Comparison of ENCODE assay signal across 8 cellular contexts in genomic region chr6:75230484-75231325, GRCh38. TPM values are rescaled to one million over a fixed set of nuclear protein-coding genes. Genes with fewer than 3 reads are reported as not detected.
A peak's percentile ranks its signal among the peaks of the same experiment; 100 is the strongest.
DNase-seq lines count a peak whose midpoint lies in the region; ATAC-seq, FAIRE-seq and TF ChIP-seq lines count a peak whose summit lies in the region.

No MANE protein-coding gene starts in this region.

- peak; percentile 78 for ATAC-seq in Right ventricle myocardium superior (ENCODE audit: poor library complexity)
- ATAC-seq in PC-3: peak; percentile 85
- peak; percentile 48 for ATAC-seq in esophagus mucosa

- CTCF ChIA-PET in PC-3 (lab: Charles Lee): no interaction called here
- CTCF ChIA-PET in activated CD4-positive, alpha-beta T cell treated with anti-CD3 and anti-CD28 coated beads, Interleukin-2, amount 10 ng/mL, durations not matched to agents 7 days and 5 days (lab: Charles Lee): no interaction called here

- peaks cover 6% of the 10 kb centered on the region for H3K4me1 ChIP-seq in PC-3 (ENCODE audit: insufficient read depth, low read length)

- H3K36me3 ChIP-seq in PC-3 (ENCODE audit: low read depth, low read length): no peaks in the 10 kb centered on the region

- H3K27me3 Mint-ChIP-seq in osteocyte (ENCODE audit: unreplicated experiment): no peaks in the 10 kb centered on the region
- H3K27me3 Mint-ChIP-seq in activated CD4-positive, alpha-beta T cell treated with anti-CD3 and anti-CD28 coated beads, Interleukin-2, amount 10 ng/mL, durations not matched to agents 7 days and 5 days: peaks cover 6% of the 10 kb centered on the region
- peaks cover 4% of the 10 kb centered on the region for H3K27me3 Mint-ChIP-seq in activated CD4-positive, alpha-beta T cell treated with anti-CD3 and anti-CD28 coated beads, Interleukin-2, amount 10 ng/mL, durations not matched to agents 24 days and 14 days

- no peak overlapping the region for H3K27ac Mint-ChIP-seq in osteocyte (ENCODE audit: unreplicated experiment)
- H3K27ac Mint-ChIP-seq in activated CD4-positive, alpha-beta T cell treated with anti-CD3 and anti-CD28 coated beads, Interleukin-2, amount 10 ng/mL, durations not matched to agents 7 days and 5 days: no peak overlapping the region
- no peak overlapping the region for H3K27ac Mint-ChIP-seq in activated CD4-positive, alpha-beta T cell treated with anti-CD3 and anti-CD28 coated beads, Interleukin-2, amount 10 ng/mL, durations not matched to agents 24 days and 14 days

- POLR2A ChIA-PET in PC-3 (lab: Charles Lee; ENCODE audit: unreplicated experiment): no interaction called here
- POLR2A ChIA-PET in activated CD4-positive, alpha-beta T cell treated with anti-CD3 and anti-CD28 coated beads, Interleukin-2, amount 10 ng/mL, durations not matched to agents 7 days and 5 days (lab: Charles Lee): no interaction called here

- H3F3A ChIP-seq in PC-3 (ENCODE audit: low read length, unreplicated experiment): no peaks in the 10 kb centered on the region

- no peaks in the 10 kb centered on the region for H3K9me2 ChIP-seq in PC-3 (replicated peaks; ENCODE audit: low read length)

- no peaks in the 10 kb centered on the region for H3K79me2 ChIP-seq in PC-3 (ENCODE audit: low read length)

- H3K4me2 ChIP-seq in PC-3 (ENCODE audit: low read length): peak overlapping the region; percentile 53

- H3K4me3 Mint-ChIP-seq in osteocyte (ENCODE audit: unreplicated experiment): no peak overlapping the region
- H3K4me3 Mint-ChIP-seq in activated CD4-positive, alpha-beta T cell treated with anti-CD3 and anti-CD28 coated beads, Interleukin-2, amount 10 ng/mL, durations not matched to agents 7 days and 5 days: no peak overlapping the region
- no peak overlapping the region for H3K4me3 Mint-ChIP-seq in activated CD4-positive, alpha-beta T cell treated with anti-CD3 and anti-CD28 coated beads, Interleukin-2, amount 10 ng/mL, durations not matched to agents 24 days and 14 days

- no peak overlapping the region for H3K4me3 ChIP-seq in PC-3 (ENCODE audit: low read length)

- no peaks in the 10 kb centered on the region for H3K9me3 ChIP-seq in PC-3 (ENCODE audit: low read length)

- no peaks in the 10 kb centered on the region for H4K20me1 ChIP-seq in PC-3 (ENCODE audit: low read length)

- H3K36me3 Mint-ChIP-seq in osteocyte (ENCODE audit: unreplicated experiment): no peaks in the 10 kb centered on the region
- no peaks in the 10 kb centered on the region for H3K36me3 Mint-ChIP-seq in activated CD4-positive, alpha-beta T cell treated with anti-CD3 and anti-CD28 coated beads, Interleukin-2, amount 10 ng/mL, durations not matched to agents 7 days and 5 days (ENCODE audit: low read depth)
- H3K36me3 Mint-ChIP-seq in activated CD4-positive, alpha-beta T cell treated with anti-CD3 and anti-CD28 coated beads, Interleukin-2, amount 10 ng/mL, durations not matched to agents 24 days and 14 days (ENCODE audit: low read depth): peaks cover 2% of the 10 kb centered on the region

- H3K27ac ChIP-seq in PC-3 (ENCODE audit: low read length): no peak overlapping the region

- FAIRE-seq in GM12892 (lab: Jason Lieb, UNC): no peak

- TF ChIP-seq CTCF in PC-3 (conservative IDR thresholded peaks at IDR 0.05; ENCODE audit: low read depth, low read length): peak; percentile 78
- peak; percentile 83 for TF ChIP-seq CTCF in osteocyte (IDR thresholded peaks at IDR 0.05)

- no peaks in the 10 kb centered on the region for H3K27me3 ChIP-seq in PC-3 (ENCODE audit: low read length)

- no peaks in the 10 kb centered on the region for H3K9me3 Mint-ChIP-seq in osteocyte (ENCODE audit: unreplicated experiment)
- H3K9me3 Mint-ChIP-seq in activated CD4-positive, alpha-beta T cell treated with anti-CD3 and anti-CD28 coated beads, Interleukin-2, amount 10 ng/mL, durations not matched to agents 7 days and 5 days: no peaks in the 10 kb centered on the region
- H3K9me3 Mint-ChIP-seq in activated CD4-positive, alpha-beta T cell treated with anti-CD3 and anti-CD28 coated beads, Interleukin-2, amount 10 ng/mL, durations not matched to agents 24 days and 14 days: no peaks in the 10 kb centered on the region

- DNase-seq in Right ventricle myocardium superior (no peak), cardiac septum (ENCODE audit: low spot score) (no peak), PC-3 (peak; percentile 51), osteocyte (ENCODE audit: extremely low spot score, unreplicated experiment) (no peak), GM12892 (ENCODE audit: insufficient read length) (no peak)
- no peak for DNase-seq in activated CD4-positive, alpha-beta T cell treated with anti-CD3 and anti-CD28 coated beads, Interleukin-2, amount 10 ng/mL, durations not matched to agents 7 days and 5 days
- no peak for DNase-seq in activated CD4-positive, alpha-beta T cell treated with anti-CD3 and anti-CD28 coated beads, Interleukin-2, amount 10 ng/mL, durations not matched to agents 24 days and 14 days

- intact Hi-C loops in Right ventricle myocardium superior (cut with DNase I): no loop called here
- intact Hi-C loops in cardiac septum (cut with DNase I): no loop called here
- intact Hi-C loops in PC-3 (cut with micrococcal nuclease): loop anchor here (1.0 kb wide), 1 partner anchor 19 kb away; no protein-coding TSS in a partner anchor
- intact Hi-C loops in activated CD4-positive, alpha-beta T cell treated with anti-CD3 and anti-CD28 coated beads, Interleukin-2, amount 10 ng/mL, durations not matched to agents 24 days and 14 days (cut with micrococcal nuclease): no loop called here

- no peak overlapping the region for H3K9ac ChIP-seq in PC-3 (ENCODE audit: low read length)

- TF ChIP-seq POLR2A in GM12892 (IDR thresholded peaks at IDR 0.05; ENCODE audit: low read depth, low read length): no peak

- peaks cover 6% of the 10 kb centered on the region for H3K4me1 Mint-ChIP-seq in osteocyte (ENCODE audit: unreplicated experiment)
- no peaks in the 10 kb centered on the region for H3K4me1 Mint-ChIP-seq in activated CD4-positive, alpha-beta T cell treated with anti-CD3 and anti-CD28 coated beads, Interleukin-2, amount 10 ng/mL, durations not matched to agents 7 days and 5 days
- no peaks in the 10 kb centered on the region for H3K4me1 Mint-ChIP-seq in activated CD4-positive, alpha-beta T cell treated with anti-CD3 and anti-CD28 coated beads, Interleukin-2, amount 10 ng/mL, durations not matched to agents 24 days and 14 days

- no TSS peak for BruUV-seq in PC-3 (replicated peaks; lab: Mats Ljungman, UMichigan)

- H2AFZ ChIP-seq in PC-3 (ENCODE audit: low read length): no peak overlapping the region

RNA-seq across cellular contexts. Expression of gene COX7A2, which starts 12.9 kb away (rescaled TPM):
- total RNA-seq in Right ventricle myocardium superior: 945 TPM
- total RNA-seq in cardiac septum: 890 TPM
- total RNA-seq in PC-3 (2014; rRNA removed): 160 and 172 TPM in 2 replicates
- 499 TPM for total RNA-seq in esophagus mucosa
- 253 and 267 TPM in 2 replicates for total RNA-seq in osteocyte
- polyA plus RNA-seq in GM12892 (2012; ENCODE audit: missing spikeins): 412 TPM
- 100 to 1,000 TPM; 397 to 403 TPM for total RNA-seq in activated CD4-positive, alpha-beta T cell treated with anti-CD3 and anti-CD28 coated beads, Interleukin-2, amount 10 ng/mL, durations not matched to agents 7 days and 5 days
- total RNA-seq in activated CD4-positive, alpha-beta T cell treated with anti-CD3 and anti-CD28 coated beads, Interleukin-2, amount 10 ng/mL, durations not matched to agents 24 days and 14 days: 490 and 538 TPM in 2 replicates

RNA-seq across cellular contexts. Expression of gene COL12A1, which starts 24.9 kb away (rescaled TPM):
- total RNA-seq in Right ventricle myocardium superior (10.7 TPM), cardiac septum (40.3 TPM), PC-3 (2014; rRNA removed) (24.2 and 41.2 TPM in 2 replicates), esophagus mucosa (9.4 TPM), osteocyte (2,335 and 2,423 TPM in 2 replicates)
- polyA plus RNA-seq in GM12892 (2012; ENCODE audit: missing spikeins): 0.04 TPM
- not detected for total RNA-seq in activated CD4-positive, alpha-beta T cell treated with anti-CD3 and anti-CD28 coated beads, Interleukin-2, amount 10 ng/mL, durations not matched to agents 7 days and 5 days
- 0.05 TPM in 1 of 2 replicates, not detected in the other for total RNA-seq in activated CD4-positive, alpha-beta T cell treated with anti-CD3 and anti-CD28 coated beads, Interleukin-2, amount 10 ng/mL, durations not matched to agents 24 days and 14 days

RNA-seq across cellular contexts. Expression of gene TMEM30A, which starts 53.9 kb away (rescaled TPM):
- total RNA-seq in Right ventricle myocardium superior (40.0 TPM), cardiac septum (57.4 TPM), PC-3 (2014; rRNA removed) (35.7 and 36.8 TPM in 2 replicates), esophagus mucosa (64.0 TPM), osteocyte (112 and 127 TPM in 2 replicates)
- polyA plus RNA-seq in GM12892 (2012; ENCODE audit: missing spikeins): 46.2 TPM
- total RNA-seq in activated CD4-positive, alpha-beta T cell treated with anti-CD3 and anti-CD28 coated beads, Interleukin-2, amount 10 ng/mL, durations not matched to agents 7 days and 5 days: 10 to 100 TPM; 69.7 to 70.2 TPM
- 57.0 and 60.5 TPM in 2 replicates for total RNA-seq in activated CD4-positive, alpha-beta T cell treated with anti-CD3 and anti-CD28 coated beads, Interleukin-2, amount 10 ng/mL, durations not matched to agents 24 days and 14 days

Comparison
In these comparisons a context has a peak if more than half of its experiments do, and no peak if none do; other contexts are left out.
1. RNA of gene COL12A1, which starts 24.9 kb away (total RNA-seq): 2,335 to 2,423 TPM in osteocyte; 40.3 TPM in cardiac septum (single experiment), 24.2 to 41.2 TPM in PC-3, 10.7 TPM in Right ventricle myocardium superior (single experiment), 9.4 TPM in esophagus mucosa (single experiment), not detected in activated CD4-positive, alpha-beta T cell treated with anti-CD3 and anti-CD28 coated beads, Interleukin-2, amount 10 ng/mL, durations not matched to agents 7 days and 5 days and 0.05 TPM in activated CD4-positive, alpha-beta T cell treated with anti-CD3 and anti-CD28 coated beads, Interleukin-2, amount 10 ng/mL, durations not matched to agents 24 days and 14 days; every median in the first group is over 10 times any median in the second.
2. Peak in every context shown above with its lines, with median percentiles within 50 percentile points of each other: ATAC-seq.